8 cellular contexts compared by ENCODE assay signal in the genomic region with DNA sequence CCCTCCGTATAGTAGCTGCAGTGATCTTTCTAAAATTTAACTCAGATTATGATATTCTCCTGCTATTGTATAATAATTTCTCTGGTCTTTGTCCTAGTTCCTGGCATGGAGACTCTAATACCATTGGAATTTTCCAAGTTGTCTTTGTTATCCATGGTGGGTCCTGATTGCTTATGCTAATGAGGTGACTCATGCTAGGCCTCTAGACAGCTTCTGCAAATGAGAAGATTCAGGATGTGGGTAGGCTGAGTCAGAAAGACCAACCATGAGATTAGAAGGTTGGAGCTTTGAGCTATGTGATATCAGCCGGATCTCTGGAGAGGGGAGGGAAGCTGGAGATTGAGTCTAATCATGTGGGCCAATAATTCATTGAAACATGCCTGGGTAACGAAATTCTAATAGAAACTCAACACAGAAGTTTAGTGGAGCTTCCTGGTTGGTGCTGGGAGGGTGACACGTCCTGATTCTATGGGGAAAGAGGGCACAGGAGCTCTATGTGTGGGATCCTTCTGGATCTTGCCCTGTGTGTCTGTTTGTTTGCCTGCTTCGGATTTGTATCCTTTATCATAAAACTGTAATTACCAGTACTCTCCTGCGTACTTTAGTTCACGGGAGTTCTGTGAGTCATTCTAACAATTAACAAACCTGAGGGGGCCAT.
DNase-seq lines count a peak whose midpoint lies in the region; ATAC-seq and TF ChIP-seq lines count a peak whose summit lies in the region.

No MANE protein-coding gene starts in this region.

- H3K36me3 ChIP-seq in adipocyte (ENCODE audit: control insufficient read depth, insufficient read depth, low read length, severe bottlenecking) (no peaks in the 10 kb centered on the region), gastroesophageal sphincter (no peaks in the 10 kb centered on the region)
- no peaks in the 10 kb centered on the region for H3K36me3 ChIP-seq in naive thymus-derived CD4-positive, alpha-beta T cell (ENCODE audit: control insufficient read depth in 2 of 3, insufficient read depth in 3 of 3, low read length in 3 of 3)

- no peak for TF ChIP-seq EP300 in gastroesophageal sphincter (IDR thresholded peaks at IDR 0.05)

- intact Hi-C loops in Calu3 (cut with micrococcal nuclease; ENCODE audit: unreplicated experiment), result no loop called here
- intact Hi-C loops in naive thymus-derived CD4-positive, alpha-beta T cell (cut with micrococcal nuclease), result loop anchor here in 1 of 2 donors (5.0 kb wide), 1 partner anchor 79 kb away; no protein-coding TSS in a partner anchor

- H3K9me3 ChIP-seq in adipocyte (ENCODE audit: control insufficient read depth, low read length) (no peaks in the 10 kb centered on the region), gastroesophageal sphincter (no peaks in the 10 kb centered on the region)
- no peaks in the 10 kb centered on the region for H3K9me3 ChIP-seq in naive thymus-derived CD4-positive, alpha-beta T cell (ENCODE audit: control insufficient read depth in 2 of 3, low read length in 3 of 3)

- H3K27me3 ChIP-seq in adipocyte (replicated peaks; ENCODE audit: control insufficient read depth, insufficient read depth, low read length), result no peaks in the 10 kb centered on the region
- H3K27me3 ChIP-seq in naive thymus-derived CD4-positive, alpha-beta T cell (ENCODE audit: control insufficient read depth in 2 of 2, insufficient read depth in 2 of 2, low read length in 2 of 2), result no peaks in the 10 kb centered on the region
- H3K27me3 ChIP-seq in gastroesophageal sphincter, result no peaks in the 10 kb centered on the region

- no peaks in the 10 kb centered on the region for H3K36me3 Mint-ChIP-seq in Calu3 (ENCODE audit: insufficient read depth, unreplicated experiment)
- no peaks in the 10 kb centered on the region for H3K36me3 Mint-ChIP-seq in naive thymus-derived CD4-positive, alpha-beta T cell

- DNase-seq in Calu3 (peak; percentile 45), MV-4-11 (lab: John Stamatoyannopoulos, UW) (peak; percentile 96), adipocyte (ENCODE audit: low read depth) (peak; percentile 62), NCI-H1105 (lab: John Stamatoyannopoulos, UW) (no peak)
- peak in 1 of 9 donors; percentile 24 for DNase-seq in naive thymus-derived CD4-positive, alpha-beta T cell

- H3K4me1 Mint-ChIP-seq in Calu3 (ENCODE audit: low read depth, unreplicated experiment), result peaks cover 25% of the 10 kb centered on the region
- H3K4me1 Mint-ChIP-seq in naive thymus-derived CD4-positive, alpha-beta T cell, result peaks cover 0 to 23% (median 5%) of the 10 kb centered on the region in 7 donors

- TF ChIP-seq CTCF in Calu3 (IDR thresholded peaks at IDR 0.05; ENCODE audit: unreplicated experiment), result no peak
- no peak for TF ChIP-seq CTCF in gastroesophageal sphincter (IDR thresholded peaks at IDR 0.05)

- TF ChIP-seq POLR2A in gastroesophageal sphincter (IDR thresholded peaks at IDR 0.05), result no peak

- 74% methylated on average over 7 of the region's 7 CpGs for WGBS in gastroesophageal sphincter (ENCODE audit: low coverage in 1 of 2), 2 donors

- H3K9me3 Mint-ChIP-seq in Calu3 (ENCODE audit: low read depth, unreplicated experiment), result peaks cover 3% of the 10 kb centered on the region
- H3K9me3 Mint-ChIP-seq in naive thymus-derived CD4-positive, alpha-beta T cell, result peaks cover 0 to 3% (median 0%) of the 10 kb centered on the region in 11 donors

- BruUV-seq in Calu3 (replicated peaks; lab: Mats Ljungman, UMichigan), result no TSS peak

- no peak overlapping the region for H3K27ac ChIP-seq in naive thymus-derived CD4-positive, alpha-beta T cell (ENCODE audit: low read depth, low read length)
- no peak overlapping the region for H3K27ac ChIP-seq in gastroesophageal sphincter

- H3K27me3 Mint-ChIP-seq in Calu3 (ENCODE audit: unreplicated experiment), result no peaks in the 10 kb centered on the region
- H3K27me3 Mint-ChIP-seq in naive thymus-derived CD4-positive, alpha-beta T cell, result peaks cover 9 to 23% (median 15%) of the 10 kb centered on the region in 5 donors

- peaks cover 34% of the 10 kb centered on the region for H3K4me1 ChIP-seq in adipocyte (ENCODE audit: control insufficient read depth, insufficient read depth, low read length)
- no peaks in the 10 kb centered on the region for H3K4me1 ChIP-seq in naive thymus-derived CD4-positive, alpha-beta T cell (ENCODE audit: control insufficient read depth in 2 of 2, insufficient read depth in 2 of 2, low read length in 2 of 2)
- no peaks in the 10 kb centered on the region for H3K4me1 ChIP-seq in gastroesophageal sphincter

- H3K4me3 Mint-ChIP-seq in Calu3 (ENCODE audit: low read depth, unreplicated experiment), result no peak overlapping the region
- H3K4me3 Mint-ChIP-seq in naive thymus-derived CD4-positive, alpha-beta T cell, result peak overlapping the region in 1 of 10 donors; percentile 46

- peak; percentile 92 for ATAC-seq in naive thymus-derived CD4-positive, alpha-beta T cell
- ATAC-seq in HG03097 (IDR thresholded peaks at IDR 0.05; ENCODE audit: low FRiP score, unreplicated experiment) (no peak), gastroesophageal sphincter (no peak), GM21515 (IDR thresholded peaks at IDR 0.05; ENCODE audit: unreplicated experiment) (no peak)

- POLR2A ChIA-PET in naive thymus-derived CD4-positive, alpha-beta T cell (lab: Charles Lee), result interaction anchor here (0.6 kb wide), 1 partner anchor 36 kb away, joined by 5 read pairs; no protein-coding TSS in a partner anchor

- H3K4me3 ChIP-seq in adipocyte (ENCODE audit: low read length) (peak overlapping the region; percentile 48), gastroesophageal sphincter (no peak overlapping the region)
- no peak overlapping the region for H3K4me3 ChIP-seq in naive thymus-derived CD4-positive, alpha-beta T cell (ENCODE audit: low read length)

- H3K9ac ChIP-seq in adipocyte (ENCODE audit: low read length), result peak overlapping the region; percentile 37

- peak overlapping the region; percentile 59 for H3K27ac Mint-ChIP-seq in Calu3 (ENCODE audit: unreplicated experiment)
- peak overlapping the region in 1 of 9 donors; percentile 62 for H3K27ac Mint-ChIP-seq in naive thymus-derived CD4-positive, alpha-beta T cell

- CTCF ChIA-PET in Calu3 (lab: Charles Lee), result interaction anchor here (0.6 to 1.6 kb wide), 7 partner anchors 11 to 380 kb away, joined by 3 to 7 read pairs (median 5); no protein-coding TSS in a partner anchor
- CTCF ChIA-PET in naive thymus-derived CD4-positive, alpha-beta T cell (lab: Charles Lee), result no interaction called here
